17 cellular contexts compared by ENCODE assay signal in genomic region chr4:152245706-152246105, GRCh38.
"Had no signal": no experiment of that assay in that cellular context is flagged by ENCODE, and none has a peak within 500 bp of the region (broad histone marks: within the 10 kb centered on the region; RNA-seq: fewer than 3 reads in every experiment).

No MANE protein-coding gene starts in this region.

- H3K27me3 Mint-ChIP-seq: naive thymus-derived CD8-positive, alpha-beta T cell had no signal

- H3K4me1 Mint-ChIP-seq: neural crest cell had no signal

- H3K4me3 Mint-ChIP-seq: neural crest cell had no signal

- H3K9me3 Mint-ChIP-seq: naive thymus-derived CD8-positive, alpha-beta T cell; neural crest cell had no signal

- DNase-seq: colonic mucosa; dermis blood vessel endothelial cell; foreskin melanocyte; head of caudate nucleus; kidney; left colon; left ventricle myocardium superior; mammary epithelial cell; naive thymus-derived CD8-positive, alpha-beta T cell; posterior cingulate gyrus; stimulated activated CD4-positive, alpha-beta T cell treated with anti-CD3 and anti-CD28 coated beads, Interleukin-2, amount 100 ng/mL, for 24 hours; stimulated activated CD4-positive, alpha-beta T cell treated with anti-CD3 and anti-CD28 coated beads, Interleukin-4, amount 100 ng/mL, for 4 hours; stomach; substantia nigra; transverse colon had no signal

- ATAC-seq: left colon, left ventricle myocardium superior, sciatic nerve had no signal
